7 cellular contexts compared by ENCODE assay signal in genomic region chr7:69786130-69786529, GRCh38.
DNase-seq lines count a peak whose midpoint lies in the region; ATAC-seq, FAIRE-seq and TF ChIP-seq lines count a peak whose summit lies in the region.
"Not testable (repeated sequence)": the region's sequence is repeated elsewhere in the genome, so short reads cannot be mapped to it uniquely, and the experiment has no call there.

No MANE protein-coding gene starts in this region.

- CTCF ChIA-PET in A549 (lab: Yijun Ruan, JAX), result interaction anchor here (1.5 kb wide), 1 partner anchor 13 kb away, joined by 5 read pairs; no protein-coding TSS in a partner anchor
- CTCF ChIA-PET in IMR-90 (lab: Yijun Ruan, JAX); K562 (lab: Yijun Ruan, JAX; ENCODE audit: low intra/inter-chr PET ratio); HepG2 (lab: Yijun Ruan, JAX; ENCODE audit: low intra/inter-chr PET ratio, low total read pairs): not testable (repeated sequence)
- CTCF ChIA-PET in WTC11 (lab: Charles Lee), result interaction anchor here (1.2 kb wide), 1 partner anchor 13 kb away, joined by 3 read pairs; no protein-coding TSS in a partner anchor

- H3K36me3 Mint-ChIP-seq in WTC11, result not testable (repeated sequence)

- not testable (repeated sequence) for TF ChIP-seq EP300 in A549 (IDR thresholded peaks at IDR 0.05); K562 (IDR thresholded peaks at IDR 0.05; ENCODE audit: low read length); HepG2 (IDR thresholded peaks at IDR 0.05; ENCODE audit: low read depth in 2 of 2, low read length in 2 of 2); HepG2 (CRISPR knock-in tag; IDR thresholded peaks at IDR 0.05; ENCODE audit: borderline replicate concordance)

- not testable (repeated sequence) for ATAC-seq in A549; IMR-90 (ENCODE audit: low read depth); WTC11; K562; HepG2

- not testable (repeated sequence) for H2BK15ac ChIP-seq in IMR-90 (ENCODE audit: low read depth, low read length)

- not testable (repeated sequence) for H3K27me3 ChIP-seq in BLaER1; IMR-90 (ENCODE audit: control insufficient read depth, insufficient read depth, low read length); K562 (ENCODE audit: control insufficient read depth in 2 of 2, insufficient read depth in 2 of 2, low read length in 2 of 2); bronchial epithelial cell (ENCODE audit: control insufficient read depth, insufficient read depth, low read length); HepG2 (ENCODE audit: control insufficient read depth in 1 of 2, insufficient read depth in 2 of 2, low read length in 2 of 2)

- H3K4ac ChIP-seq in IMR-90 (ENCODE audit: low read depth, low read length), result not testable (repeated sequence)

- H2BK20ac ChIP-seq in IMR-90 (ENCODE audit: low read depth, low read length), result not testable (repeated sequence)

- TF ChIP-seq RAD21 in A549 (conservative IDR thresholded peaks at IDR 0.05 in 1 of 2, IDR thresholded peaks at IDR 0.05 in 1 of 2); IMR-90 (IDR thresholded peaks at IDR 0.05; ENCODE audit: low read length); K562 (CRISPR knock-in tag; conservative IDR thresholded peaks at IDR 0.05 in 1 of 2, IDR thresholded peaks at IDR 0.05 in 1 of 2); HepG2 (CRISPR knock-in tag; IDR thresholded peaks at IDR 0.05): not testable (repeated sequence)

- H4K5ac ChIP-seq in IMR-90 (ENCODE audit: low read depth, low read length), result not testable (repeated sequence)

- H3K4me1 Mint-ChIP-seq in WTC11, result peaks cover 21% of the 10 kb centered on the region

- not testable (repeated sequence) for H4K91ac ChIP-seq in IMR-90 (ENCODE audit: insufficient read depth, low read depth, low read length)

- TF ChIP-seq CTCF in A549 (IDR thresholded peaks at IDR 0.05); IMR-90 (conservative IDR thresholded peaks at IDR 0.05; ENCODE audit: low read depth, low read length); WTC11 (IDR thresholded peaks at IDR 0.05); K562 (IDR thresholded peaks at IDR 0.05 in 2 of 3, conservative IDR thresholded peaks at IDR 0.05 in 1 of 3; ENCODE audit: insufficient read depth in 2 of 3, low read depth in 1 of 3, low read length in 3 of 3); bronchial epithelial cell (IDR thresholded peaks at IDR 0.05; ENCODE audit: insufficient read depth, low read length, severe bottlenecking); HepG2 (CRISPR knock-in tag; IDR thresholded peaks at IDR 0.05): not testable (repeated sequence)

- H2BK120ac ChIP-seq in IMR-90 (ENCODE audit: low read depth, low read length), result not testable (repeated sequence)

- TF ChIP-seq POLR2A in A549 (IDR thresholded peaks at IDR 0.05; ENCODE audit: low read length); IMR-90 (IDR thresholded peaks at IDR 0.05; ENCODE audit: low read depth, low read length); K562 (conservative IDR thresholded peaks at IDR 0.05); HepG2 (IDR thresholded peaks at IDR 0.05; ENCODE audit: insufficient read depth in 1 of 2, low read depth in 2 of 2, low read length in 2 of 2): not testable (repeated sequence)

- not testable (repeated sequence) for H3K23ac ChIP-seq in IMR-90 (ENCODE audit: low read depth, low read length)

- not testable (repeated sequence) for H3K14ac ChIP-seq in IMR-90 (replicated peaks; ENCODE audit: low read depth, low read length)

- WGBS in A549 (ENCODE audit: missing lambda C conversion rate), result 77% methylated on average over 6 of the region's 6 CpGs
- WGBS in IMR-90 (ENCODE audit: extremely low coverage in 2 of 2, insufficient read length in 1 of 2), 2 experiments, result 100% methylated on average over 3 of the region's 6 CpGs; no CpG with 5 or more reads in 1 of the 2 experiments
- 4% methylated on average over 6 of the region's 6 CpGs for WGBS in K562 (ENCODE audit: insufficient coverage, low coverage, missing lambda C conversion rate)
- 66% methylated on average over 6 of the region's 6 CpGs for WGBS in HepG2 (ENCODE audit: low lambda C conversion rate)

- H2AFZ ChIP-seq in IMR-90 (replicated peaks; ENCODE audit: low read length, poor library complexity); K562 (ENCODE audit: low read depth, low read length); HepG2 (ENCODE audit: low read length): not testable (repeated sequence)

- not testable (repeated sequence) for H3K56ac ChIP-seq in IMR-90 (ENCODE audit: extremely low read depth, insufficient read depth, low read length)

- H2AK5ac ChIP-seq in IMR-90 (ENCODE audit: low read depth, low read length), result not testable (repeated sequence)

- not testable (repeated sequence) for H3K9me3 Mint-ChIP-seq in WTC11

- not testable (repeated sequence) for H4K8ac ChIP-seq in IMR-90 (ENCODE audit: low read depth in 2 of 2, low read length in 2 of 2)

- peaks cover 97% of the 10 kb centered on the region for H4K20me1 ChIP-seq in BLaER1
- H4K20me1 ChIP-seq in IMR-90 (ENCODE audit: insufficient read depth, low read length); K562 (replicated peaks; ENCODE audit: control insufficient read depth, insufficient read depth, low read length); HepG2 (ENCODE audit: insufficient read depth, low read length): not testable (repeated sequence)

- in situ Hi-C loops in IMR-90 (cut with MboI; ENCODE audit: low sequenced_read_pairs); K562 (cut with MboI); HepG2 (cut with HindIII; ENCODE audit: extremely low pct_ligation_motif_present, low pct_unique_long_range_greater_than_20kb): not testable (repeated sequence)

- intact Hi-C loops in IMR-90 (cut with micrococcal nuclease); K562 (cut with micrococcal nuclease); HepG2 (cut with micrococcal nuclease; ENCODE audit: unreplicated experiment): not testable (repeated sequence)

- dilution Hi-C loops in IMR-90 (cut with HindIII; ENCODE audit: low sequenced_read_pairs, unreplicated experiment), result not testable (repeated sequence)

- not testable (repeated sequence) for H2BK5ac ChIP-seq in IMR-90 (ENCODE audit: low read depth, low read length, poor library complexity, severe bottlenecking)

- H3K27me3 Mint-ChIP-seq in WTC11 (ENCODE audit: low read depth), result peaks cover 17% of the 10 kb centered on the region

- H3K79me2 ChIP-seq in K562 (ENCODE audit: control insufficient read depth, insufficient read depth, low read length); HepG2 (ENCODE audit: insufficient read depth, low read length): not testable (repeated sequence)

- H3K4me1 ChIP-seq in A549; IMR-90 (ENCODE audit: control insufficient read depth, insufficient read depth, low read length); K562 (replicated peaks in 1 of 2; ENCODE audit: control insufficient read depth in 2 of 2, insufficient read depth in 2 of 2, low read length in 2 of 2); HepG2 (ENCODE audit: insufficient read depth, low read length): not testable (repeated sequence)
- H3K4me1 ChIP-seq in BLaER1, result peaks cover 44% of the 10 kb centered on the region

- H3K4me3 ChIP-seq in A549; BLaER1; IMR-90 (ENCODE audit: insufficient read depth, low read depth, low read length); K562; bronchial epithelial cell (ENCODE audit: low read depth, low read length); HepG2 (replicated peaks in 1 of 3; ENCODE audit: insufficient read depth in 1 of 3, low read depth in 2 of 3, low read length in 3 of 3): not testable (repeated sequence)

- H3K36me3 ChIP-seq in BLaER1; IMR-90 (ENCODE audit: control insufficient read depth, insufficient read depth, low read length); K562 (ENCODE audit: control insufficient read depth, insufficient read depth, low read length); bronchial epithelial cell (ENCODE audit: control insufficient read depth, insufficient read depth, low read length); HepG2 (replicated peaks in 1 of 2; ENCODE audit: control insufficient read depth in 1 of 2, insufficient read depth in 2 of 2, low read length in 2 of 2): not testable (repeated sequence)

- not testable (repeated sequence) for H3K9me3 ChIP-seq in A549; IMR-90 (ENCODE audit: control insufficient read depth, insufficient read depth, low read length); K562 (replicated peaks; ENCODE audit: control insufficient read depth, insufficient read depth, low read depth, low read length); HepG2 (ENCODE audit: low read length)
- H3K9me3 ChIP-seq in BLaER1, result peaks cover 23% of the 10 kb centered on the region

- not testable (repeated sequence) for H3K27ac Mint-ChIP-seq in WTC11

- H3K18ac ChIP-seq in IMR-90 (ENCODE audit: low read depth, low read length), result not testable (repeated sequence)

- POLR2A ChIA-PET in A549 (lab: Yijun Ruan, JAX); IMR-90 (lab: Charles Lee; ENCODE audit: unreplicated experiment); WTC11 (lab: Charles Lee); K562 (lab: Yijun Ruan, JAX); HepG2 (lab: Yijun Ruan, JAX): not testable (repeated sequence)

- not testable (repeated sequence) for H3K9me1 ChIP-seq in IMR-90 (ENCODE audit: insufficient read depth, low read length); K562 (ENCODE audit: control insufficient read depth, insufficient read depth, low read length)

- not testable (repeated sequence) for H3K9ac ChIP-seq in BLaER1; IMR-90 (ENCODE audit: low read depth, low read length); K562 (ENCODE audit: insufficient read depth in 1 of 2, low read depth in 2 of 2, low read length in 2 of 2); HepG2 (ENCODE audit: insufficient read depth, low read depth, low read length)

- FAIRE-seq in A549 (lab: Jason Lieb, UNC); HepG2 (lab: Jason Lieb, UNC): not testable (repeated sequence)
- peak; percentile 44 for FAIRE-seq in K562 (lab: Jason Lieb, UNC)
- FAIRE-seq in bronchial epithelial cell (lab: Jason Lieb, UNC), result peak; percentile 75

- H3K27ac ChIP-seq in A549; BLaER1; IMR-90 (ENCODE audit: insufficient read depth, low read length); K562 (ENCODE audit: extremely low read depth, low read depth, low read length); HepG2 (ENCODE audit: extremely low read length, insufficient read depth, low read length): not testable (repeated sequence)

- not testable (repeated sequence) for BruUV-seq in IMR-90 (replicated peaks; lab: Mats Ljungman, UMichigan); K562 (replicated peaks; lab: Mats Ljungman, UMichigan); HepG2 (replicated peaks; lab: Mats Ljungman, UMichigan)

- H2AK9ac ChIP-seq in IMR-90 (replicated peaks; ENCODE audit: low read depth, low read length, poor library complexity), result not testable (repeated sequence)

- not testable (repeated sequence) for DNase-seq in A549 (ENCODE audit: low read depth in 1 of 2, low spot score in 1 of 2); IMR-90; WTC11 (ENCODE audit: low spot score); K562 (ENCODE audit: extremely low read depth in 1 of 4, low spot score in 3 of 4); bronchial epithelial cell (ENCODE audit: low read depth); HepG2 (ENCODE audit: low spot score)

- not testable (repeated sequence) for H3K4me3 Mint-ChIP-seq in WTC11

- H3K79me1 ChIP-seq in IMR-90 (ENCODE audit: low read depth in 1 of 2, low read length in 2 of 2), result not testable (repeated sequence)

- H3K4me2 ChIP-seq in A549; IMR-90 (ENCODE audit: low read depth, low read length); K562 (ENCODE audit: insufficient read depth, low read length); HepG2 (ENCODE audit: low read depth, low read length): not testable (repeated sequence)
- peak overlapping the region; percentile 11; the same call in 1 of the 2 replicates for H3K4me2 ChIP-seq in BLaER1
